24 cellular contexts compared by ENCODE assay signal in the genomic region with DNA sequence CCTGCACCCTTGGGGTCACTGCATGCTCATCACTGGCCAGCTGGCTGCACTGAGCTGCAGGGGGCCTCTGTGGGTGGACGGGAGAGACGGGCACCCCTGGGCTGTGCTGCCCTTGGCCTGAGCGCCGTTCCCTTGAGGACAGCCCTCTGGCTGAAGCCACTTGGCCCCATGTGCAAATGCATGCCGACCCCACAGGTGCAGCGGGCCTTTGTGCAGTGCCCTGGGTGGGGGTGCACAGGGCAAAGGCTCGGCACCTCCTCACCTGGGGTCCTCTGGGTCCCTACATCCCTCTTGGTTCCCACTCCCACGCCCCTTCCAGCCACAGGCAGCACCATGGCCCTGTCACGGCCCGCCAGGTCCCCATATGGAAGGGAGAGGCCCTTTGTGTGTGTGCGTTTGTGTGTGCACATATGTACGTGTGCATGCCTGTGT. TPM values are rescaled to one million over a fixed set of nuclear protein-coding genes. Genes with fewer than 3 reads are reported as not detected.
DNase-seq lines count a peak whose midpoint lies in the region; ATAC-seq and TF ChIP-seq lines count a peak whose summit lies in the region.
"Had no signal": no experiment of that assay in that cellular context is flagged by ENCODE, and none has a peak within 500 bp of the region (broad histone marks: within the 10 kb centered on the region; RNA-seq: fewer than 3 reads in every experiment).

No MANE protein-coding gene starts in this region.

- H3K27me3 ChIP-seq in heart left ventricle: no peaks in the 10 kb centered on the region
- H3K27me3 ChIP-seq in body of pancreas: no peaks in the 10 kb centered on the region
- no peaks in the 10 kb centered on the region for H3K27me3 ChIP-seq in subcutaneous abdominal adipose tissue (ENCODE audit: control insufficient read depth in 5 of 5, insufficient read depth in 4 of 5, low read length in 5 of 5)
- H3K27me3 ChIP-seq: colonic mucosa had no signal

- H3K4me3 Mint-ChIP-seq in activated naive CD4-positive, alpha-beta T cell treated with anti-CD3 and anti-CD28 coated beads, Interleukin-2, amount 10 ng/mL, durations not matched to agents 7 days and 5 days: no peak overlapping the region
- H3K4me3 Mint-ChIP-seq: activated CD8-positive, alpha-beta T cell treated with anti-CD3 and anti-CD28 coated beads for 36 hours; effector memory CD8-positive, alpha-beta T cell; nephron; T-helper 2 cell treated with Interferon-gamma antibody and Interleukin-4, amounts not matched to agents 5 μg/mL and 100 μg/mL, for 36 hours had no signal

- no peak overlapping the region for H3K27ac Mint-ChIP-seq in activated naive CD4-positive, alpha-beta T cell treated with anti-CD3 and anti-CD28 coated beads, Interleukin-2, amount 10 ng/mL, durations not matched to agents 7 days and 5 days
- H3K27ac Mint-ChIP-seq: activated CD8-positive, alpha-beta T cell treated with anti-CD3 and anti-CD28 coated beads for 36 hours; effector memory CD8-positive, alpha-beta T cell; nephron; T-helper 2 cell treated with Interferon-gamma antibody and Interleukin-4, amounts not matched to agents 5 μg/mL and 100 μg/mL, for 36 hours had no signal

- no peak overlapping the region for H3K4me3 ChIP-seq in heart left ventricle
- H3K4me3 ChIP-seq in body of pancreas: no peak overlapping the region
- no peak overlapping the region for H3K4me3 ChIP-seq in subcutaneous abdominal adipose tissue (ENCODE audit: low read depth in 1 of 5, low read length in 5 of 5)
- H3K4me3 ChIP-seq: colonic mucosa had no signal

- DNase-seq in heart left ventricle: no peak
- DNase-seq in Right ventricle myocardium inferior (ENCODE audit: missing footprints): no peak
- no peak for DNase-seq in body of pancreas
- DNase-seq in mesenteric fat pad (ENCODE audit: low spot score): peak; percentile 82
- no peak for DNase-seq in activated naive CD4-positive, alpha-beta T cell treated with anti-CD3 and anti-CD28 coated beads, Interleukin-2, amount 10 ng/mL, durations not matched to agents 7 days and 5 days
- no peak for DNase-seq in activated CD8-positive, alpha-beta memory T cell treated with anti-CD3 and anti-CD28 coated beads, Interleukin-2, amount 50 U/mL, for 48 hours
- DNase-seq in NCI-H1436 (lab: John Stamatoyannopoulos, UW): no peak
- DNase-seq: activated CD4-positive, alpha-beta T cell treated with anti-CD3 and anti-CD28 coated beads for 1 hour; activated CD8-positive, alpha-beta T cell treated with anti-CD3 and anti-CD28 coated beads for 36 hours; colonic mucosa; DMS79; effector memory CD8-positive, alpha-beta T cell; erythroblast; kidney glomerular epithelial cell; NCI-H187 treated with DMSO at 0.1 percent for 48 hours; NCI-H2171; NCI-H82; stimulated activated CD4-positive, alpha-beta T cell treated with anti-CD3 and anti-CD28 coated beads, Interleukin-4, amount 100 ng/mL, for 24 hours had no signal

- peak overlapping the region in 11 of 12 donors; percentile 71 to 98 (median 94) for H3K27ac ChIP-seq in heart left ventricle
- peak overlapping the region in 3 of 4 donors; percentile 15 to 66 (median 48) for H3K27ac ChIP-seq in body of pancreas
- H3K27ac ChIP-seq in subcutaneous abdominal adipose tissue (ENCODE audit: low read depth, low read length): peak overlapping the region; percentile 74
- H3K27ac ChIP-seq: colonic mucosa had no signal

- intact Hi-C loops in heart left ventricle (cut with DNase I) (loop anchor here in 3 of 10 donors (5.0 kb wide), 1 partner anchor 39 kb away; a partner anchor contains a TSS), Right ventricle myocardium inferior (cut with DNase I) (no loop called here), body of pancreas (cut with DNase I) (no loop called here)

- H3K9me3 Mint-ChIP-seq in activated naive CD4-positive, alpha-beta T cell treated with anti-CD3 and anti-CD28 coated beads, Interleukin-2, amount 10 ng/mL, durations not matched to agents 7 days and 5 days: no peaks in the 10 kb centered on the region
- H3K9me3 Mint-ChIP-seq: activated CD8-positive, alpha-beta T cell treated with anti-CD3 and anti-CD28 coated beads for 36 hours; activated naive CD4-positive, alpha-beta T cell treated with anti-CD3 and anti-CD28 coated beads, Interleukin-2, amount 50 U/mL, for 72 hours; effector memory CD8-positive, alpha-beta T cell; nephron; T-helper 2 cell treated with Interferon-gamma antibody and Interleukin-4, amounts not matched to agents 5 μg/mL and 100 μg/mL, for 36 hours had no signal

- H3K36me3 Mint-ChIP-seq in activated naive CD4-positive, alpha-beta T cell treated with anti-CD3 and anti-CD28 coated beads, Interleukin-2, amount 10 ng/mL, durations not matched to agents 7 days and 5 days: peaks cover 3% of the 10 kb centered on the region
- H3K36me3 Mint-ChIP-seq: activated naive CD4-positive, alpha-beta T cell treated with anti-CD3 and anti-CD28 coated beads, Interleukin-2, amount 50 U/mL, for 72 hours had no signal

- no peak overlapping the region for H3K9ac ChIP-seq in subcutaneous abdominal adipose tissue (ENCODE audit: low read length in 5 of 5)

- ATAC-seq in heart left ventricle (no peak), Right ventricle myocardium inferior (no peak), body of pancreas (no peak)
- ATAC-seq: activated CD8-positive, alpha-beta T cell treated with anti-CD3 and anti-CD28 coated beads for 36 hours; activated naive CD4-positive, alpha-beta T cell treated with anti-CD3 and anti-CD28 coated beads, Interleukin-2, amount 50 U/mL, for 72 hours; effector memory CD8-positive, alpha-beta T cell; HCT116; sciatic nerve had no signal

- no peak for TF ChIP-seq CTCF in heart left ventricle (IDR thresholded peaks at IDR 0.05)
- no peak for TF ChIP-seq CTCF in body of pancreas (IDR thresholded peaks at IDR 0.05)

- H3K9me3 ChIP-seq in heart left ventricle: no peaks in the 10 kb centered on the region
- no peaks in the 10 kb centered on the region for H3K9me3 ChIP-seq in body of pancreas
- no peaks in the 10 kb centered on the region for H3K9me3 ChIP-seq in subcutaneous abdominal adipose tissue (ENCODE audit: control insufficient read depth in 5 of 5, low read length in 5 of 5)
- H3K9me3 ChIP-seq: colonic mucosa had no signal

- CTCF ChIA-PET in activated naive CD4-positive, alpha-beta T cell treated with anti-CD3 and anti-CD28 coated beads, Interleukin-2, amount 10 ng/mL, durations not matched to agents 7 days and 5 days (lab: Charles Lee): no interaction called here

- H3K36me3 ChIP-seq in heart left ventricle (peaks cover 0 to 53% (median 35%) of the 10 kb centered on the region in 9 donors), body of pancreas (replicated peaks in 1 of 2; ENCODE audit: insufficient read depth in 1 of 2, low read depth in 2 of 2) (peaks cover 22 to 27% of the 10 kb centered on the region in 2 donors), subcutaneous abdominal adipose tissue (ENCODE audit: control insufficient read depth in 5 of 5, insufficient read depth in 5 of 5, low read length in 5 of 5) (peaks cover 0 to 84% (median 69%) of the 10 kb centered on the region in 5 donors)

- H3K4me1 ChIP-seq in heart left ventricle (peaks cover 0 to 92% (median 41%) of the 10 kb centered on the region in 12 donors), body of pancreas (peaks cover 28% of the 10 kb centered on the region), subcutaneous abdominal adipose tissue (ENCODE audit: control insufficient read depth in 5 of 5, insufficient read depth in 5 of 5, low read length in 5 of 5) (peaks cover 2 to 60% (median 31%) of the 10 kb centered on the region in 5 donors)
- H3K4me1 ChIP-seq: colonic mucosa had no signal

- no peaks in the 10 kb centered on the region for H3K27me3 Mint-ChIP-seq in activated naive CD4-positive, alpha-beta T cell treated with anti-CD3 and anti-CD28 coated beads, Interleukin-2, amount 10 ng/mL, durations not matched to agents 7 days and 5 days
- H3K27me3 Mint-ChIP-seq: activated CD8-positive, alpha-beta T cell treated with anti-CD3 and anti-CD28 coated beads for 36 hours; effector memory CD8-positive, alpha-beta T cell had no signal

- TF ChIP-seq POLR2A in heart left ventricle (IDR thresholded peaks at IDR 0.05) (no peak), body of pancreas (IDR thresholded peaks at IDR 0.05) (no peak)

- 80 to 89% (median 84%) methylated on average over 11 to 12 of the region's 12 CpGs for WGBS in heart left ventricle, 4 donors
- 86 to 100% methylated on average over 1 to 12 of the region's 12 CpGs for WGBS in body of pancreas, 2 donors

- no peaks in the 10 kb centered on the region for H3K4me1 Mint-ChIP-seq in activated naive CD4-positive, alpha-beta T cell treated with anti-CD3 and anti-CD28 coated beads, Interleukin-2, amount 10 ng/mL, durations not matched to agents 7 days and 5 days

RNA-seq across cellular contexts. Expression of a gene that starts 41.3 kb away (rescaled TPM):
- total RNA-seq in heart left ventricle (100 to 1,000 TPM; 141 to 915 (median 310) TPM), Right ventricle myocardium inferior (412 TPM), body of pancreas (100 to 1,000 TPM; 116 to 134 TPM), mesenteric fat pad (62.0 TPM)
- polyA plus RNA-seq in heart left ventricle: 100 to 1,000 TPM; 193 to 243 TPM
